ENCODE assay signal across 8 cellular contexts in the genomic region with DNA sequence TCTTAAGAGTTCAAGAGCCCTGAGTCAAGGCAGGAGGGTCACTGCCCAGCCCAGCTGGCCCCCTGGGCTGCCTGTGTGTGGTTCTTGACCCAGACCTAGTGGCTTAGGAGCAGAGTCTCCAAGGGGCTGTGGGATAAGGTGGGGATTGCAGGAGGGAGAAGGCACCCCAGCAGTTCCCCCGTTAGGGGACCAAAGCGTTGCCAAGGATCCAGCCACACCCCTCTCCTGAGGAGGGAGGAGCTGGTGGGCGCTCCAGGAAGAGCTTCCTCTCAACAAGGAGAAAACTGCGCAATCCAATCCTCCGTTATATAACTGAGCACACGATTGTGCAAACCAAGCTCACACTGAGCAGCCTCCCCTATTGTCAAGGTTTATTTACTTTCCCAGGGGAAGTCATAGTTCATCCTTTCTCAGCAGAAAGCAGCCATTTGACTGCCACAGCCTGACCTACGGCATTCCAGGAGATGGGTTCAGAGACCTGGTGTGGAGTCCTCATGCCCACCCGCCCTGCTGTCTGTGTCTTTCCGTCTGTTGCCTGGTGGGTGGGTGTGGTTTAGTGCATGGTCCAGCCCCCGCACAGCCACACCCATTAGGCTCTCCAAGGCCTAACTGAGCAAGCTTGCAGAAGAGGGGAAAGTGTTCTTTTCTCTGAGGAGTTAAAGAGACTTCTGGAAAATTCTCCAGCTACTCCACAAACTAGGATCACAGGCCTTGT. TPM values are rescaled to one million over a fixed set of nuclear protein-coding genes. Genes with fewer than 3 reads are reported as not detected.
DNase-seq lines count a peak whose midpoint lies in the region; ATAC-seq, FAIRE-seq and TF ChIP-seq lines count a peak whose summit lies in the region.

No MANE protein-coding gene starts in this region.

- DNase-seq in HT-29 (ENCODE audit: low spot score), result peak; percentile 74
- DNase-seq in Peyer's patch, result peak; percentile 22 to 74 (median 73)
- DNase-seq in foreskin melanocyte, result peak; percentile 31
- peak; percentile 32 for DNase-seq in skeletal muscle cell (ENCODE audit: low read depth)
- no peak for DNase-seq in HTR-8/SVneo (ENCODE audit: insufficient read length, low spot score)

- peak overlapping the region; percentile 56 to 86 (median 70) for H3K27ac ChIP-seq in Peyer's patch

- TF ChIP-seq POLR2A in Peyer's patch (IDR thresholded peaks at IDR 0.05), result no peak

- H3K27me3 ChIP-seq in Peyer's patch, result no peaks in the 10 kb centered on the region

- H3K4me1 ChIP-seq in Peyer's patch, result peaks cover 0 to 79% (median 11%) of the 10 kb centered on the region in 4 donors

- TF ChIP-seq CTCF in Peyer's patch (IDR thresholded peaks at IDR 0.05), result no peak

- no peak for FAIRE-seq in HTR-8/SVneo (lab: Jason Lieb, UNC)

- H3K4me3 ChIP-seq in Peyer's patch, result peak overlapping the region in 1 of 4 donors; percentile 6
- H3K4me3 ChIP-seq in skeletal muscle cell (ENCODE audit: low read depth, low read length), result no peak overlapping the region

- H3K9me3 ChIP-seq in Peyer's patch, result no peaks in the 10 kb centered on the region

- ATAC-seq in GM19452 (IDR thresholded peaks at IDR 0.05; ENCODE audit: unreplicated experiment) (no peak), GM21528 (IDR thresholded peaks at IDR 0.05; ENCODE audit: low FRiP score, unreplicated experiment) (no peak), HG03097 (IDR thresholded peaks at IDR 0.05; ENCODE audit: low FRiP score, unreplicated experiment) (no peak)

- no peaks in the 10 kb centered on the region for H3K36me3 ChIP-seq in Peyer's patch

RNA-seq across cellular contexts. Expression of a gene that starts 3.5 kb away (rescaled TPM):
- 54.2 and 64.2 TPM in 2 replicates for total RNA-seq in HT-29 (2014; rRNA removed; shearing (Covaris generic))
- 100 to 1,000 TPM in 1 of 4 donors, 10 to 100 TPM in 3; 28.9 to 109 (median 59.9) TPM for total RNA-seq in Peyer's patch

RNA-seq across cellular contexts. Expression of a gene that starts 35.8 kb away (rescaled TPM):
- total RNA-seq in HT-29 (2014; rRNA removed; shearing (Covaris generic)), result 149 and 150 TPM in 2 replicates
- total RNA-seq in Peyer's patch, result 100 to 1,000 TPM in 3 of 4 donors, 10 to 100 TPM in 1; 67.9 to 153 (median 131) TPM
